ENCODE assay signal across 27 cellular contexts in the genomic region with DNA sequence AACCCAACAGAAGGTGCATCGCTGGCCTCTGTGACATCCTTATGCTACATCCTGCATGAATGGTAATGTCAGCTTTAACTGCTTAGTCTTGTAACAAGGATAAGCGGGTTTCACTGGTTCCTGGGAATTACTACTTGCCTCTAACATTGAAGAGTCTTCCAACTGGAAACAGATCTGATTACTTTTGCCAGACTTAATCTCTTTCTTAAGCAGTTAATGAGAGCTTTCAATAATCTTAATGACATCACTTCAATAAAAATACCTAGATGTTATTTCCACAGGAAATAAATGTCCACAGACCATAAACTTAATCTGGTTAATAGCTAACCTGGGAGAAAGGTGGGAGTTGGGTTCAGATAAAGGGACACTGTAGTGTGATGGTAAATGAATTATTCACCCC. TPM values are rescaled to one million over a fixed set of nuclear protein-coding genes. Genes with fewer than 3 reads are reported as not detected.
DNase-seq lines count a peak whose midpoint lies in the region; FAIRE-seq and TF ChIP-seq lines count a peak whose summit lies in the region.
"Had no signal": no experiment of that assay in that cellular context is flagged by ENCODE, and none has a peak within 500 bp of the region (broad histone marks: within the 10 kb centered on the region; RNA-seq: fewer than 3 reads in every experiment).

No MANE protein-coding gene starts in this region.

- H3K9me3 Mint-ChIP-seq in dendritic cell treated with granulocyte-macrophage colony-stimulating factor and Interleukin-4, amounts not matched to agents 40 ng/mL and 50 ng/mL, for 4 days: no peaks in the 10 kb centered on the region
- no peaks in the 10 kb centered on the region for H3K9me3 Mint-ChIP-seq in nephron
- H3K9me3 Mint-ChIP-seq: activated CD4-positive, alpha-beta memory T cell treated with anti-CD3 and anti-CD28 coated beads, Interleukin-2, amount 10 ng/mL, durations not matched to agents 7 days and 5 days; activated naive CD4-positive, alpha-beta T cell treated with anti-CD3 and anti-CD28 coated beads for 36 hours; central memory CD8-positive, alpha-beta T cell; endodermal cell had no signal

- no peaks in the 10 kb centered on the region for H3K36me3 Mint-ChIP-seq in dendritic cell treated with granulocyte-macrophage colony-stimulating factor and Interleukin-4, amounts not matched to agents 40 ng/mL and 50 ng/mL, for 4 days (ENCODE audit: low read depth)
- peaks cover 6% of the 10 kb centered on the region for H3K36me3 Mint-ChIP-seq in nephron (ENCODE audit: low read depth)

- peak overlapping the region in 3 of 10 experiments; percentile 54 to 67 (median 56); a peak in 6 of 20 replicates for H3K4me3 ChIP-seq in BLaER1 treated with 17β-estradiol and CSF1 and Interleukin-3, amounts not matched to agents 10 nM and 100 nM
- H3K4me3 ChIP-seq in ovary: no peak overlapping the region
- H3K4me3 ChIP-seq: testis had no signal

- peak overlapping the region in 7 of 11 experiments; percentile 38 to 99 (median 89); a peak in 14 of 22 replicates for H3K4me2 ChIP-seq in BLaER1 treated with 17β-estradiol and CSF1 and Interleukin-3, amounts not matched to agents 10 nM and 100 nM
- H3K4me2 ChIP-seq: KMS-11 had no signal

- peaks cover 0 to 9% (median 0%) of the 10 kb centered on the region in 11 experiments; a peak in 2 of 22 replicates for H3K36me3 ChIP-seq in BLaER1 treated with 17β-estradiol and CSF1 and Interleukin-3, amounts not matched to agents 10 nM and 100 nM
- no peaks in the 10 kb centered on the region for H3K36me3 ChIP-seq in ovary
- H3K36me3 ChIP-seq: esophagus muscularis mucosa, spleen had no signal

- intact Hi-C loops in dendritic cell treated with granulocyte-macrophage colony-stimulating factor and Interleukin-4, amounts not matched to agents 40 ng/mL and 50 ng/mL, for 4 days (cut with micrococcal nuclease): loop anchor here (5.0 to 10.0 kb wide), 2 partner anchors 42 to 1184 kb away; a partner anchor contains a TSS
- intact Hi-C loops in ovary (cut with DNase I): no loop called here

- no peaks in the 10 kb centered on the region for H3K27me3 Mint-ChIP-seq in dendritic cell treated with granulocyte-macrophage colony-stimulating factor and Interleukin-4, amounts not matched to agents 40 ng/mL and 50 ng/mL, for 4 days
- no peaks in the 10 kb centered on the region for H3K27me3 Mint-ChIP-seq in nephron (ENCODE audit: low read depth)
- H3K27me3 Mint-ChIP-seq: central memory CD8-positive, alpha-beta T cell had no signal

- H3K27me3 ChIP-seq in BLaER1 treated with 17β-estradiol and CSF1 and Interleukin-3, amounts not matched to agents 10 nM and 100 nM: no peaks in the 10 kb centered on the region
- no peaks in the 10 kb centered on the region for H3K27me3 ChIP-seq in ovary
- H3K27me3 ChIP-seq: esophagus muscularis mucosa, testis had no signal

- 83 to 91% (median 90%) methylated on average over 2 of the region's 2 CpGs for WGBS in ovary, 3 donors

- peaks cover 19 to 88% (median 67%) of the 10 kb centered on the region in 10 experiments; a peak in 19 of 20 replicates for H3K4me1 ChIP-seq in BLaER1 treated with 17β-estradiol and CSF1 and Interleukin-3, amounts not matched to agents 10 nM and 100 nM
- no peaks in the 10 kb centered on the region for H3K4me1 ChIP-seq in ovary (ENCODE audit: insufficient read depth)
- H3K4me1 ChIP-seq: parathyroid adenoma, testis had no signal

- H3K27ac Mint-ChIP-seq in dendritic cell treated with granulocyte-macrophage colony-stimulating factor and Interleukin-4, amounts not matched to agents 40 ng/mL and 50 ng/mL, for 4 days: peak overlapping the region; percentile 67
- peak overlapping the region; percentile 89 to 96 (median 95) for H3K27ac Mint-ChIP-seq in nephron
- H3K27ac Mint-ChIP-seq: activated CD4-positive, alpha-beta memory T cell treated with anti-CD3 and anti-CD28 coated beads, Interleukin-2, amount 10 ng/mL, durations not matched to agents 7 days and 5 days; activated naive CD4-positive, alpha-beta T cell treated with anti-CD3 and anti-CD28 coated beads for 36 hours; endodermal cell; T-helper 17 cell had no signal

- H3K4me1 Mint-ChIP-seq in dendritic cell treated with granulocyte-macrophage colony-stimulating factor and Interleukin-4, amounts not matched to agents 40 ng/mL and 50 ng/mL, for 4 days (ENCODE audit: low read depth): peaks cover 65% of the 10 kb centered on the region
- H3K4me1 Mint-ChIP-seq in nephron: peaks cover 12% of the 10 kb centered on the region

- no peak for TF ChIP-seq CTCF in nephron (IDR thresholded peaks at IDR 0.05; ENCODE audit: unreplicated experiment in 3 of 3)
- no peak for TF ChIP-seq CTCF in ovary (IDR thresholded peaks at IDR 0.05)

- H3K9ac ChIP-seq in BLaER1 treated with 17β-estradiol and CSF1 and Interleukin-3, amounts not matched to agents 10 nM and 100 nM: peak overlapping the region in 1 of 11 experiments; percentile 85; a peak in 1 of 22 replicates
- H3K9ac ChIP-seq: KMS-11, parathyroid adenoma had no signal

- no peak overlapping the region for H3K4me3 Mint-ChIP-seq in dendritic cell treated with granulocyte-macrophage colony-stimulating factor and Interleukin-4, amounts not matched to agents 40 ng/mL and 50 ng/mL, for 4 days
- H3K4me3 Mint-ChIP-seq in nephron: peak overlapping the region; percentile 30 to 67 (median 33)
- H3K4me3 Mint-ChIP-seq: activated CD4-positive, alpha-beta memory T cell treated with anti-CD3 and anti-CD28 coated beads, Interleukin-2, amount 10 ng/mL, durations not matched to agents 7 days and 5 days; activated naive CD4-positive, alpha-beta T cell treated with anti-CD3 and anti-CD28 coated beads for 36 hours; central memory CD8-positive, alpha-beta T cell; endodermal cell; T-helper 17 cell had no signal

- peaks cover 0 to 67% (median 0%) of the 10 kb centered on the region in 11 experiments; a peak in 3 of 22 replicates for H4K20me1 ChIP-seq in BLaER1 treated with 17β-estradiol and CSF1 and Interleukin-3, amounts not matched to agents 10 nM and 100 nM

- no peak for FAIRE-seq in frontal cortex (lab: Jason Lieb, UNC)
- FAIRE-seq: H1 had no signal

- H3K27ac ChIP-seq in BLaER1 treated with 17β-estradiol and CSF1 and Interleukin-3, amounts not matched to agents 10 nM and 100 nM: peak overlapping the region in 4 of 11 experiments; percentile 30 to 87 (median 58); a peak in 7 of 22 replicates
- no peak overlapping the region for H3K27ac ChIP-seq in ovary
- H3K27ac ChIP-seq: esophagus muscularis mucosa, KMS-11, parathyroid adenoma, spleen, testis had no signal

- DNase-seq in NCI-H524 (lab: John Stamatoyannopoulos, UW) (peak; percentile 6 to 82), frontal cortex (ENCODE audit: low spot score in 2 of 2) (no peak), COLO668 (lab: John Stamatoyannopoulos, UW; ENCODE audit: unreplicated experiment) (no peak), ovary (no peak), GOT3 (lab: John Stamatoyannopoulos, UW) (no peak)
- DNase-seq: activated CD4-positive, alpha-beta memory T cell treated with anti-CD3 and anti-CD28 coated beads, Interleukin-2, amount 10 ng/mL, durations not matched to agents 7 days and 5 days; activated CD4-positive, alpha-beta T cell treated with anti-CD3 and anti-CD28 coated beads for 1 hour; activated CD8-positive, alpha-beta memory T cell treated with anti-CD3 and anti-CD28 coated beads, Interleukin-2, amount 50 U/mL, for 4 hours; activated naive CD4-positive, alpha-beta T cell treated with anti-CD3 and anti-CD28 coated beads for 36 hours; Calu3; dermis blood vessel endothelial cell; endodermal cell; NCI-H146; right cardiac atrium; spleen; stimulated activated CD4-positive, alpha-beta T cell treated with anti-CD3 and anti-CD28 coated beads, Interleukin-2, amount 100 ng/mL, for 24 hours; stimulated activated naive CD8-positive, alpha-beta T cell treated with anti-CD3 and anti-CD28 coated beads, Interleukin-15, Interleukin-2, amounts not matched to agents 100 U/mL and 50 U/mL, for 24 hours; T-helper 17 cell; testis had no signal

- TF ChIP-seq POLR2A in ovary (IDR thresholded peaks at IDR 0.05): no peak

- H3K9me3 ChIP-seq in BLaER1 treated with 17β-estradiol and CSF1 and Interleukin-3, amounts not matched to agents 10 nM and 100 nM (replicated peaks in 1 of 11): peaks cover 0 to 16% (median 0%) of the 10 kb centered on the region in 11 experiments; a peak in 2 of 22 replicates
- no peaks in the 10 kb centered on the region for H3K9me3 ChIP-seq in ovary
- H3K9me3 ChIP-seq: esophagus muscularis mucosa, spleen, testis had no signal

- no peak for TF ChIP-seq EP300 in ovary (IDR thresholded peaks at IDR 0.05)

RNA-seq across cellular contexts. Expression of a gene that starts 44.0 kb away (rescaled TPM):
- 1.2 TPM for total RNA-seq in frontal cortex
- total RNA-seq in ovary: 10 to 100 TPM in 2 of 7 donors, 1 to 10 TPM in 4, under 1 TPM in 1; 0.76 to 16.9 (median 3.3) TPM
- polyA plus RNA-seq in ovary: under 1 TPM; 0.13 to 0.80 TPM

Comparison
In these comparisons a context has a peak if more than half of its experiments do, and no peak if none do; other contexts are left out.
1. DNase-seq: peak in NCI-H524 (2 of 2); none in frontal cortex (0 of 2), COLO668 (single experiment), ovary (0 of 5) and GOT3 (single experiment).